In the genomic region with DNA sequence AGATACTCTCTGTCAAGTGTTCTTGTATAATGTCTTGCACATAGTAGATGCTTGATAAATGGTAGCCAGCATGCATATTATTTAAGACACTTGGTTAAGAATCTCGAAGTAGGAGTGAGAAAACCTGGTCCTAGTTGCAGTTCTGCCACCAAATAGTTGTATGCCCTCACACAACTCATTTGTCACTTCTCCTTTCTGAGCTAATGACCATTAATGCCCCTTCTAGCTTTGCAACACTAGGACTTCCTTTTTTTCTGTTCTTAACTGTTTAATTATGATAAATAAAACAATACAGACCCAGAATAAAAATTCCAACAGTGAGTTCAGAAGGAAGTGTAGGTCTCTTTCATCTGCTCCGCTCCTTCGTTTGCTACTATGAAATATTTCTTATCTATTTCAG, we compare ENCODE assay signal across 30 cellular contexts.
"Had no signal": no experiment of that assay in that cellular context is flagged by ENCODE, and none has a peak within 500 bp of the region (broad histone marks: within the 10 kb centered on the region; RNA-seq: fewer than 3 reads in every experiment).

No MANE protein-coding gene starts in this region.

- H3K9me3 Mint-ChIP-seq: activated B cell treated with CpG ODN at 0.5 μM for 24 hours; activated CD4-positive, alpha-beta memory T cell treated with anti-CD3 and anti-CD28 coated beads, Interleukin-2, amount 10 ng/mL, durations not matched to agents 7 days and 5 days; activated naive CD4-positive, alpha-beta T cell treated with anti-CD3 and anti-CD28 coated beads, Interleukin-2, amount 10 ng/mL, durations not matched to agents 7 days and 5 days; activated naive CD8-positive, alpha-beta T cell treated with anti-CD3 and anti-CD28 coated beads, Interleukin-2, amount 50 U/mL, for 24 hours; T-helper 2 cell treated with Interferon-gamma antibody and Interleukin-4, amounts not matched to agents 5 μg/mL and 100 μg/mL, for 36 hours had no signal

- H3K4me3 Mint-ChIP-seq: activated B cell treated with CpG ODN at 0.5 μM for 24 hours; activated CD4-positive, alpha-beta memory T cell treated with anti-CD3 and anti-CD28 coated beads, Interleukin-2, amount 10 ng/mL, durations not matched to agents 7 days and 5 days; activated CD8-positive, alpha-beta memory T cell treated with anti-CD3 and anti-CD28 coated beads, Interleukin-2, amount 10 ng/mL, durations not matched to agents 7 days and 5 days; activated naive CD4-positive, alpha-beta T cell treated with anti-CD3 and anti-CD28 coated beads, Interleukin-2, amount 10 ng/mL, durations not matched to agents 7 days and 5 days; activated naive CD8-positive, alpha-beta T cell; activated naive CD8-positive, alpha-beta T cell treated with anti-CD3 and anti-CD28 coated beads, Interleukin-2, amount 50 U/mL, for 24 hours; brain; T-helper 2 cell treated with Interferon-gamma antibody and Interleukin-4, amounts not matched to agents 5 μg/mL and 100 μg/mL, for 36 hours had no signal

- H3K4me1 Mint-ChIP-seq: activated B cell treated with CpG ODN at 0.5 μM for 24 hours; activated CD4-positive, alpha-beta memory T cell treated with anti-CD3 and anti-CD28 coated beads, Interleukin-2, amount 10 ng/mL, durations not matched to agents 7 days and 5 days; activated CD8-positive, alpha-beta memory T cell treated with anti-CD3 and anti-CD28 coated beads, Interleukin-2, amount 10 ng/mL, durations not matched to agents 7 days and 5 days; activated naive CD4-positive, alpha-beta T cell treated with anti-CD3 and anti-CD28 coated beads, Interleukin-2, amount 10 ng/mL, durations not matched to agents 7 days and 5 days; activated naive CD8-positive, alpha-beta T cell treated with anti-CD3 and anti-CD28 coated beads, Interleukin-2, amount 50 U/mL, for 24 hours; brain had no signal

- H3K27me3 Mint-ChIP-seq: activated B cell treated with CpG ODN at 0.5 μM for 24 hours; activated CD4-positive, alpha-beta memory T cell treated with anti-CD3 and anti-CD28 coated beads, Interleukin-2, amount 10 ng/mL, durations not matched to agents 7 days and 5 days; activated CD8-positive, alpha-beta memory T cell treated with anti-CD3 and anti-CD28 coated beads, Interleukin-2, amount 10 ng/mL, durations not matched to agents 7 days and 5 days; activated naive CD4-positive, alpha-beta T cell treated with anti-CD3 and anti-CD28 coated beads, Interleukin-2, amount 10 ng/mL, durations not matched to agents 7 days and 5 days; activated naive CD8-positive, alpha-beta T cell; activated naive CD8-positive, alpha-beta T cell treated with anti-CD3 and anti-CD28 coated beads, Interleukin-2, amount 50 U/mL, for 24 hours had no signal

- DNase-seq: activated B cell treated with CpG ODN at 0.5 μM for 24 hours; activated CD4-positive, alpha-beta memory T cell treated with anti-CD3 and anti-CD28 coated beads, Interleukin-2, amount 10 ng/mL, durations not matched to agents 7 days and 5 days; activated CD4-positive, alpha-beta T cell treated with anti-CD3 and anti-CD28 coated beads for 4 hours; activated CD4-positive, CD25-positive, alpha-beta regulatory T cell treated with anti-CD3 and anti-CD28 coated beads, Interleukin-2, amount 50 U/mL, for 72 hours; activated CD8-positive, alpha-beta memory T cell treated with anti-CD3 and anti-CD28 coated beads for 24 hours; activated CD8-positive, alpha-beta memory T cell treated with anti-CD3 and anti-CD28 coated beads, Interleukin-2, amount 10 ng/mL, durations not matched to agents 7 days and 5 days; activated CD8-positive, alpha-beta memory T cell treated with anti-CD3 and anti-CD28 coated beads, Interleukin-2, amount 50 U/mL, for 48 hours; activated effector memory CD4-positive, alpha-beta T cell treated with Interleukin-2 at 50 U/mL for 16 hours; activated naive CD4-positive, alpha-beta T cell treated with anti-CD3 and anti-CD28 coated beads, Interleukin-2, amount 10 ng/mL, durations not matched to agents 7 days and 5 days; activated naive CD8-positive, alpha-beta T cell treated with anti-CD3 and anti-CD28 coated beads, Interleukin-2, amount 50 U/mL, for 24 hours; activated T-cell treated with anti-CD3 and anti-CD28 coated beads, Interleukin-2, amount 50 U/mL, for 48 hours; anterior cingulate cortex; caudate nucleus; cerebellar nuclear complex; MG63; NCI-H1092; NCI-H1436 treated with DMSO at 0.1 percent for 48 hours; NCI-H1694 treated with DMSO at 0.1 percent for 48 hours; NCI-H2029; NCI-H345; NCI-H524 treated with DMSO at 0.1 percent for 48 hours; PC-3; Peyer's patch; RPMI8226; SHP77 treated with DMSO at 0.1 percent for 48 hours; SK-N-SH had no signal

- ATAC-seq: activated CD8-positive, alpha-beta memory T cell treated with anti-CD3 and anti-CD28 coated beads, Interleukin-2, amount 10 ng/mL, durations not matched to agents 7 days and 5 days; activated naive CD8-positive, alpha-beta T cell treated with anti-CD3 and anti-CD28 coated beads, Interleukin-2, amount 50 U/mL, for 24 hours; K562; PC-3 had no signal

- H3K27ac Mint-ChIP-seq: activated B cell treated with CpG ODN at 0.5 μM for 24 hours; activated CD4-positive, alpha-beta memory T cell treated with anti-CD3 and anti-CD28 coated beads, Interleukin-2, amount 10 ng/mL, durations not matched to agents 7 days and 5 days; activated CD8-positive, alpha-beta memory T cell treated with anti-CD3 and anti-CD28 coated beads, Interleukin-2, amount 10 ng/mL, durations not matched to agents 7 days and 5 days; activated naive CD4-positive, alpha-beta T cell treated with anti-CD3 and anti-CD28 coated beads, Interleukin-2, amount 10 ng/mL, durations not matched to agents 7 days and 5 days; activated naive CD8-positive, alpha-beta T cell; activated naive CD8-positive, alpha-beta T cell treated with anti-CD3 and anti-CD28 coated beads, Interleukin-2, amount 50 U/mL, for 24 hours; brain; T-helper 2 cell treated with Interferon-gamma antibody and Interleukin-4, amounts not matched to agents 5 μg/mL and 100 μg/mL, for 36 hours had no signal

- H3K36me3 Mint-ChIP-seq: activated CD8-positive, alpha-beta memory T cell treated with anti-CD3 and anti-CD28 coated beads, Interleukin-2, amount 10 ng/mL, durations not matched to agents 7 days and 5 days; activated naive CD4-positive, alpha-beta T cell treated with anti-CD3 and anti-CD28 coated beads, Interleukin-2, amount 10 ng/mL, durations not matched to agents 7 days and 5 days; activated naive CD8-positive, alpha-beta T cell; brain had no signal
